Comparison of ENCODE assay signal across 24 cellular contexts in genomic region chr2:104577143-104577542, GRCh38.
DNase-seq lines count a peak whose midpoint lies in the region; ATAC-seq lines count a peak whose summit lies in the region.
"Had no signal": no experiment of that assay in that cellular context is flagged by ENCODE, and none has a peak within 500 bp of the region (broad histone marks: within the 10 kb centered on the region; RNA-seq: fewer than 3 reads in every experiment).

No MANE protein-coding gene starts in this region.

- H3K27me3 Mint-ChIP-seq in T-cell: peaks cover 0 to 4% of the 10 kb centered on the region in 2 donors
- H3K27me3 Mint-ChIP-seq: activated naive CD8-positive, alpha-beta T cell treated with anti-CD3 and anti-CD28 coated beads, Interleukin-2, amount 50 U/mL, for 24 hours had no signal

- no peak overlapping the region for H3K4me3 Mint-ChIP-seq in T-cell
- H3K4me3 Mint-ChIP-seq: activated naive CD8-positive, alpha-beta T cell treated with anti-CD3 and anti-CD28 coated beads, Interleukin-2, amount 50 U/mL, for 24 hours; CD8-positive, alpha-beta T cell; natural killer cell; WTC11 had no signal

- H3K36me3 Mint-ChIP-seq in T-cell: no peaks in the 10 kb centered on the region
- H3K36me3 Mint-ChIP-seq: CD8-positive, alpha-beta T cell; natural killer cell; WTC11 had no signal

- H3K4me1 Mint-ChIP-seq in T-cell: no peaks in the 10 kb centered on the region
- H3K4me1 Mint-ChIP-seq: activated naive CD8-positive, alpha-beta T cell treated with anti-CD3 and anti-CD28 coated beads, Interleukin-2, amount 50 U/mL, for 24 hours; natural killer cell had no signal

- peak; percentile 63 for ATAC-seq in GM18873 (IDR thresholded peaks at IDR 0.05; ENCODE audit: low FRiP score, unreplicated experiment)
- ATAC-seq in GM21717 (IDR thresholded peaks at IDR 0.05; ENCODE audit: unreplicated experiment): peak; percentile 74
- ATAC-seq in HG03196 (IDR thresholded peaks at IDR 0.05; ENCODE audit: unreplicated experiment): peak; percentile 67
- ATAC-seq in T-cell (replicated peaks in 1 of 4): no peak
- ATAC-seq: activated naive CD8-positive, alpha-beta T cell treated with anti-CD3 and anti-CD28 coated beads, Interleukin-2, amount 50 U/mL, for 24 hours; body of pancreas; CD8-positive, alpha-beta T cell; heart right ventricle; K562; natural killer cell; Right ventricle myocardium inferior; WTC11 had no signal

- CTCF ChIA-PET in T-cell (lab: Charles Lee): no interaction called here

- POLR2A ChIA-PET in T-cell (lab: Charles Lee): no interaction called here

- H3K27ac Mint-ChIP-seq in T-cell: no peak overlapping the region
- H3K27ac Mint-ChIP-seq: activated naive CD8-positive, alpha-beta T cell treated with anti-CD3 and anti-CD28 coated beads, Interleukin-2, amount 50 U/mL, for 24 hours; CD8-positive, alpha-beta T cell; natural killer cell; WTC11 had no signal

- H3K9me3 Mint-ChIP-seq in T-cell: peaks cover 0 to 4% (median 1%) of the 10 kb centered on the region in 3 donors
- H3K9me3 Mint-ChIP-seq: activated naive CD8-positive, alpha-beta T cell treated with anti-CD3 and anti-CD28 coated beads, Interleukin-2, amount 50 U/mL, for 24 hours; CD8-positive, alpha-beta T cell; natural killer cell had no signal

- DNase-seq in pons (ENCODE audit: low spot score) (no peak), T-cell (no peak), NCI-H2029 (lab: John Stamatoyannopoulos, UW) (no peak), CD1c-positive myeloid dendritic cell (ENCODE audit: extremely low spot score) (no peak)
- DNase-seq: activated CD4-positive, alpha-beta T cell treated with anti-CD3 and anti-CD28 coated beads, Interleukin-2, amount 50 U/mL, for 48 hours; activated effector memory CD4-positive, alpha-beta T cell treated with anti-CD3 and anti-CD28 coated beads, Interleukin-2, amount 50 U/mL, for 16 hours; activated naive CD8-positive, alpha-beta T cell treated with anti-CD3 and anti-CD28 coated beads, Interleukin-2, amount 50 U/mL, for 24 hours; body of pancreas; CD8-positive, alpha-beta T cell; GDM1; heart right ventricle; natural killer cell; NCI-H1694 treated with DMSO at 0.1 percent for 48 hours; NCI-H748 treated with DMSO at 0.1 percent for 48 hours; spleen; stimulated activated CD4-positive, alpha-beta T cell treated with anti-CD3 and anti-CD28 coated beads, Interleukin-4, amount 100 ng/mL, for 1 hour; stimulated activated naive CD4-positive, alpha-beta T cell treated with Interleukin-2 at 50 U/mL for 16 hours; T-helper 9 cell had no signal

Comparison
In these comparisons a context has a peak if more than half of its experiments do, and no peak if none do; other contexts are left out.
1. ATAC-seq: peak in GM18873 (single experiment), GM21717 (single experiment) and HG03196 (single experiment); none in T-cell (0 of 4).